In genomic region chr13:111322916-111323331, GRCh38 we compare ENCODE assay signal across 20 cellular contexts. TPM values are rescaled to one million over a fixed set of nuclear protein-coding genes. Genes with fewer than 3 reads are reported as not detected.
"Had no signal": no experiment of that assay in that cellular context is flagged by ENCODE, and none has a peak within 500 bp of the region (broad histone marks: within the 10 kb centered on the region; RNA-seq: fewer than 3 reads in every experiment).

No MANE protein-coding gene starts in this region.

- H3K9me3 Mint-ChIP-seq: activated T-helper 1 cell treated with anti-CD3 and anti-CD28 coated beads, Interleukin-12 subunit alpha, Interleukin-12 subunit beta, Interleukin-2, Interleukin-4 antibody, amounts not matched to agents 30 ng/mL and 10 ng/mL and 1 ng/mL, durations not matched to agents 14 hours and 24 hours and 36 hours; memory B cell; stimulated activated memory B cell treated with anti-CD40 and anti-IgM and Interleukin-4, amounts not matched to agents 10 μg/mL and 1 μg/mL and 100 μg/mL, for 72 hours had no signal

- H3K4me3 ChIP-seq: ascending aorta, gastroesophageal sphincter, heart left ventricle, pancreas, right lobe of liver, smooth muscle cell had no signal

- H3K27ac Mint-ChIP-seq: activated T-helper 1 cell treated with anti-CD3 and anti-CD28 coated beads, Interleukin-12 subunit alpha, Interleukin-12 subunit beta, Interleukin-2, Interleukin-4 antibody, amounts not matched to agents 30 ng/mL and 10 ng/mL and 1 ng/mL, durations not matched to agents 14 hours and 24 hours and 36 hours; memory B cell; stimulated activated memory B cell treated with anti-CD40 and anti-IgM and Interleukin-4, amounts not matched to agents 10 μg/mL and 1 μg/mL and 100 μg/mL, for 72 hours had no signal

- H3K9me3 ChIP-seq: ascending aorta, gastroesophageal sphincter, heart left ventricle, neutrophil, pancreas, right lobe of liver had no signal

- H3K27me3 Mint-ChIP-seq: memory B cell; naive thymus-derived CD4-positive, alpha-beta T cell; stimulated activated memory B cell treated with anti-CD40 and anti-IgM and Interleukin-4, amounts not matched to agents 10 μg/mL and 1 μg/mL and 100 μg/mL, for 72 hours had no signal

- ATAC-seq: gastroesophageal sphincter; heart left ventricle; left ventricle myocardium superior; naive thymus-derived CD4-positive, alpha-beta T cell; pancreas; right lobe of liver; stimulated activated memory B cell treated with anti-CD40 and anti-IgM and Interleukin-4, amounts not matched to agents 10 μg/mL and 1 μg/mL and 100 μg/mL, for 72 hours had no signal

- H3K27ac ChIP-seq: ascending aorta, gastroesophageal sphincter, heart left ventricle, neutrophil, pancreas, right lobe of liver had no signal

- H3K4me3 Mint-ChIP-seq: activated T-helper 1 cell treated with anti-CD3 and anti-CD28 coated beads, Interleukin-12 subunit alpha, Interleukin-12 subunit beta, Interleukin-2, Interleukin-4 antibody, amounts not matched to agents 30 ng/mL and 10 ng/mL and 1 ng/mL, durations not matched to agents 14 hours and 24 hours and 36 hours; memory B cell; stimulated activated memory B cell treated with anti-CD40 and anti-IgM and Interleukin-4, amounts not matched to agents 10 μg/mL and 1 μg/mL and 100 μg/mL, for 72 hours had no signal

- H3K4me1 ChIP-seq: ascending aorta, gastroesophageal sphincter, heart left ventricle, pancreas, right lobe of liver had no signal

- H3K4me1 Mint-ChIP-seq: memory B cell; stimulated activated memory B cell treated with anti-CD40 and anti-IgM and Interleukin-4, amounts not matched to agents 10 μg/mL and 1 μg/mL and 100 μg/mL, for 72 hours had no signal

- H3K27me3 ChIP-seq: ascending aorta, gastroesophageal sphincter, heart left ventricle, pancreas, right lobe of liver had no signal

- H3K36me3 ChIP-seq: gastroesophageal sphincter, heart left ventricle, neutrophil, pancreas, right lobe of liver had no signal

- H3K4me2 ChIP-seq: smooth muscle cell had no signal

- DNase-seq: activated CD4-positive, alpha-beta T cell treated with anti-CD3 and anti-CD28 coated beads, Interleukin-2, amount 50 U/mL, for 4 hours; activated naive CD4-positive, alpha-beta T cell treated with Interleukin-2 at 50 U/mL for 16 hours; activated T-cell treated with anti-CD3 and anti-CD28 coated beads for 4 hours; cortex of kidney; heart left ventricle; kidney glomerular epithelial cell; left ventricle myocardium superior; naive thymus-derived CD4-positive, alpha-beta T cell; pancreas; right lobe of liver; stimulated activated CD4-positive, alpha-beta T cell treated with anti-CD3 and anti-CD28 coated beads, Interleukin-4, amount 100 ng/mL, for 24 hours; trophoblast cell had no signal

RNA-seq across cellular contexts. Expression of gene TEX29, which starts 2.5 kb away (rescaled TPM):
- total RNA-seq: ascending aorta, pulmonary artery endothelial cell had no signal
- polyA plus RNA-seq: naive thymus-derived CD4-positive, alpha-beta T cell had no signal
